Comparison of ENCODE assay signal across 9 cellular contexts in the genomic region with DNA sequence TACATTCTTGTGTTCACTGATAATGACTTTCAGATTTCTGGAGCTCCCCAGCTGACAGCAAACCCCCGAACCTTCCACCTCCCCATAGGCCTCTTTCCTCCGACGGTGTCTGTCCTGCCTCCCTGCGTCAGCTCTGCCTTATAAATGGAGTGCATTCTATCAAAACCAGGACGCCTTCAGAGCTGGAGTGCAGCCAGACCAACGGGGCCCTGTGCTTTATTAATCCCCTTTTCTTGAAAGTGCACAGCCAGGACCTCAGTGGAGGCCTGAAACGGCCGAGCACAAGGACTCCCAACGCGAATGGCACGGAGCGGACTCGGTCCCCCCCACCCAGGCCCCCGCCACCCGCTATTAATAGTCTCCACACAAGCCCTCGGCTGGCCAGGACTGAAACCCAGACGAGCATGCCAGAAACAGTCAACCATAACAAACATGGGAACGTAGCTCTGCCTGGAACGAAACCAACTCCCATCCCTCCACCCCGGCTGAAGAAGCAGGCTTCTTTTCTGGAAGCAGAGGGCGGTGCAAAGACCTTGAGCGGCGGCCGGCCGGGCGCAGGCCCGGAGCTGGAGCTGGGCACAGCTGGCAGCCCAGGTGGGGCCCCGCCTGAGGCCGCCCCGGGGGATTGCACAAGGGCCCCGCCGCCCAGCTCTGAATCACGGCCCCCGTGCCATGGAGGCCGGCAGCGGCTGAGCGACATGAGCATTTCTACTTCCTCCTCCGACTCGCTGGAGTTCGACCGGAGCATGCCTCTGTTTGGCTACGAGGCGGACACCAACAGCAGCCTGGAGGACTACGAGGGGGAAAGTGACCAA. TPM values are rescaled to one million over a fixed set of nuclear protein-coding genes. Genes with fewer than 3 reads are reported as not detected.
DNase-seq lines count a peak whose midpoint lies in the region; ATAC-seq, FAIRE-seq and TF ChIP-seq lines count a peak whose summit lies in the region.
"Had no signal": no experiment of that assay in that cellular context is flagged by ENCODE, and none has a peak within 500 bp of the region (broad histone marks: within the 10 kb centered on the region; RNA-seq: fewer than 3 reads in every experiment).

No MANE protein-coding gene starts in this region.

- no peak overlapping the region for H3K4me3 ChIP-seq in HepG2 (replicated peaks in 1 of 3; ENCODE audit: insufficient read depth in 1 of 3, low read depth in 2 of 3, low read length in 3 of 3)

- no peak for TF ChIP-seq RAD21 in HepG2 (CRISPR knock-in tag; IDR thresholded peaks at IDR 0.05)

- no peaks in the 10 kb centered on the region for H4K20me1 ChIP-seq in HepG2 (ENCODE audit: insufficient read depth, low read length)

- POLR2A ChIA-PET in HepG2 (lab: Yijun Ruan, JAX), result interaction anchor here (1.1 kb wide), 1 partner anchor 7 kb away, joined by 3 read pairs; no protein-coding TSS in a partner anchor

- H3K9me3 ChIP-seq in HepG2 (ENCODE audit: low read length), result no peaks in the 10 kb centered on the region

- H3K9ac ChIP-seq in HepG2 (ENCODE audit: insufficient read depth, low read depth, low read length), result no peak overlapping the region

- H2AFZ ChIP-seq in HepG2 (ENCODE audit: low read length), result no peak overlapping the region

- H3K9me3 Mint-ChIP-seq in chondrocyte (ENCODE audit: low read depth), result no peaks in the 10 kb centered on the region
- H3K9me3 Mint-ChIP-seq: central memory CD8-positive, alpha-beta T cell had no signal

- H3K4me3 Mint-ChIP-seq in chondrocyte (ENCODE audit: unreplicated experiment), result peak overlapping the region; percentile 83
- H3K4me3 Mint-ChIP-seq: central memory CD8-positive, alpha-beta T cell had no signal

- H3K4me1 ChIP-seq in HepG2 (ENCODE audit: insufficient read depth, low read length), result peaks cover 34% of the 10 kb centered on the region

- ATAC-seq in HepG2, result no peak
- ATAC-seq in GM21723 (IDR thresholded peaks at IDR 0.05; ENCODE audit: unreplicated experiment), result no peak
- ATAC-seq in HG03175 (IDR thresholded peaks at IDR 0.05; ENCODE audit: unreplicated experiment), result no peak
- ATAC-seq in HG02759 (IDR thresholded peaks at IDR 0.05; ENCODE audit: unreplicated experiment), result no peak

- H3K27ac ChIP-seq in HepG2 (ENCODE audit: extremely low read length, insufficient read depth, low read length), result no peak overlapping the region

- TF ChIP-seq POLR2A in HepG2 (IDR thresholded peaks at IDR 0.05; ENCODE audit: insufficient read depth in 1 of 2, low read depth in 2 of 2, low read length in 2 of 2), result no peak

- 89% methylated on average over 44 of the region's 44 CpGs for WGBS in HepG2 (ENCODE audit: low lambda C conversion rate)

- no peaks in the 10 kb centered on the region for H3K27me3 ChIP-seq in HepG2 (ENCODE audit: control insufficient read depth in 1 of 2, insufficient read depth in 2 of 2, low read length in 2 of 2)

- no peaks in the 10 kb centered on the region for H3K27me3 Mint-ChIP-seq in chondrocyte (ENCODE audit: low read depth)

- DNase-seq in COLO829 (ENCODE audit: low spot score) (peak; percentile 78), NCI-H2171 treated with DMSO at 0.1 percent for 48 hours (lab: John Stamatoyannopoulos, UW) (peak; percentile 86), chondrocyte (ENCODE audit: low spot score) (peak; percentile 96), HepG2 (ENCODE audit: low spot score) (no peak), superior temporal gyrus (ENCODE audit: extremely low spot score) (peak; percentile 86)

- CTCF ChIA-PET in HepG2 (lab: Yijun Ruan, JAX; ENCODE audit: low intra/inter-chr PET ratio, low total read pairs), result no interaction called here

- FAIRE-seq in HepG2 (lab: Jason Lieb, UNC), result no peak

- H3K27ac Mint-ChIP-seq in chondrocyte (ENCODE audit: unreplicated experiment), result peak overlapping the region; percentile 96

- no peaks in the 10 kb centered on the region for H3K36me3 ChIP-seq in HepG2 (replicated peaks in 1 of 2; ENCODE audit: control insufficient read depth in 1 of 2, insufficient read depth in 2 of 2, low read length in 2 of 2)

- no TSS peak for BruUV-seq in HepG2 (replicated peaks; lab: Mats Ljungman, UMichigan)

- peaks cover 72% of the 10 kb centered on the region for H3K4me1 Mint-ChIP-seq in chondrocyte (ENCODE audit: low read depth)
- H3K4me1 Mint-ChIP-seq: central memory CD8-positive, alpha-beta T cell had no signal

- TF ChIP-seq EP300 in HepG2 (IDR thresholded peaks at IDR 0.05; ENCODE audit: low read depth in 2 of 2, low read length in 2 of 2), result no peak
- no peak for TF ChIP-seq EP300 in HepG2 (CRISPR knock-in tag; IDR thresholded peaks at IDR 0.05; ENCODE audit: borderline replicate concordance)

- peaks cover 7% of the 10 kb centered on the region for H3K36me3 Mint-ChIP-seq in chondrocyte (ENCODE audit: low read depth)

- no peaks in the 10 kb centered on the region for H3K79me2 ChIP-seq in HepG2 (ENCODE audit: insufficient read depth, low read length)

- in situ Hi-C loops in HepG2 (cut with HindIII; ENCODE audit: extremely low pct_ligation_motif_present, low pct_unique_long_range_greater_than_20kb), result no loop called here

- no peak overlapping the region for H3K4me2 ChIP-seq in HepG2 (ENCODE audit: low read depth, low read length)

- intact Hi-C loops in HepG2 (cut with micrococcal nuclease; ENCODE audit: unreplicated experiment), result no loop called here

- TF ChIP-seq CTCF in chondrocyte (IDR thresholded peaks at IDR 0.05), result no peak
- TF ChIP-seq CTCF in HepG2 (CRISPR knock-in tag; IDR thresholded peaks at IDR 0.05), result no peak

TF ChIP-seq in HepG2, 621 proteins besides CTCF, POLR2A, EP300 and RAD21:
- TF ChIP-seq HES4 (CRISPR knock-in tag; IDR thresholded peaks at IDR 0.05; ENCODE audit: borderline replicate concordance) (peak; percentile 13; the same call in 1 of the 2 replicates), HNRNPH1 (optimal IDR thresholded peaks at IDR 0.05; ENCODE audit: low read depth, low read length) (no peak)

RNA-seq across cellular contexts. Expression of a gene that starts 42.3 kb away (rescaled TPM):
- total RNA-seq in chondrocyte, result 44.9 to 47.2 TPM (median 46.2 TPM) in 3 replicates
- total RNA-seq in HepG2 (2016; rRNA removed; fragmentation: Illumina TruSeq; extraction: Trizol), result 82.8 and 114 TPM in 2 replicates
- total RNA-seq in HepG2 (2016; cell fraction: cytosol; rRNA removed; fragmentation: Illumina TruSeq; extraction: Trizol; ENCODE audit: low read depth), result 21.7 and 25.6 TPM in 2 replicates
- 86.7 and 113 TPM in 2 replicates for total RNA-seq in HepG2 (2016; cell fraction: insoluble cytoplasmic fraction; rRNA removed; fragmentation: Illumina TruSeq; extraction: Trizol)
- total RNA-seq in HepG2 (2016; cell fraction: membrane; rRNA removed; fragmentation: Illumina TruSeq; extraction: Trizol), result 37.5 and 43.6 TPM in 2 replicates
- 54.4 and 60.1 TPM in 2 replicates for total RNA-seq in HepG2 (2016; cell fraction: nucleus; rRNA removed; fragmentation: Illumina TruSeq; extraction: Trizol)
- polyA plus RNA-seq in HepG2 (2011; rRNA removed), result 62.9 and 81.9 TPM in 2 replicates
- 50.7 and 67.7 TPM in 2 replicates for polyA plus RNA-seq in HepG2 (2011; cell fraction: cytosol; rRNA removed)
- polyA plus RNA-seq in HepG2 (2011; cell fraction: nucleus; rRNA removed), result 23.7 and 25.9 TPM in 2 replicates
- 95.6 and 106 TPM in 2 replicates for polyA plus RNA-seq in HepG2 (2012)
- 28.8 and 29.8 TPM in 2 replicates for polyA plus RNA-seq in HepG2 (2016; cell fraction: cytosol; fragmentation: Illumina TruSeq; extraction: Trizol; ENCODE audit: low read depth)
- polyA plus RNA-seq in HepG2 (2016; cell fraction: insoluble cytoplasmic fraction; fragmentation: Illumina TruSeq; extraction: Trizol; ENCODE audit: low read depth), result 148 and 163 TPM in 2 replicates
- polyA plus RNA-seq in HepG2 (2016; cell fraction: membrane; fragmentation: Illumina TruSeq; extraction: Trizol; ENCODE audit: low read depth), result 36.9 and 37.4 TPM in 2 replicates
- polyA plus RNA-seq in HepG2 (2016; cell fraction: nucleus; fragmentation: Illumina TruSeq; extraction: Trizol; ENCODE audit: insufficient read depth, low read depth), result 119 and 123 TPM in 2 replicates
- polyA minus RNA-seq in HepG2 (2011; rRNA and poly(A)+ RNA removed; ENCODE audit: low replicate concordance), result 14.8 and 29.0 TPM in 2 replicates
- polyA minus RNA-seq in HepG2 (2011; cell fraction: cytosol; rRNA and poly(A)+ RNA removed), result 25.5 and 28.8 TPM in 2 replicates
- polyA minus RNA-seq in HepG2 (2011; cell fraction: nucleus; rRNA and poly(A)+ RNA removed), result 45.3 and 48.5 TPM in 2 replicates
